In the genomic region with DNA sequence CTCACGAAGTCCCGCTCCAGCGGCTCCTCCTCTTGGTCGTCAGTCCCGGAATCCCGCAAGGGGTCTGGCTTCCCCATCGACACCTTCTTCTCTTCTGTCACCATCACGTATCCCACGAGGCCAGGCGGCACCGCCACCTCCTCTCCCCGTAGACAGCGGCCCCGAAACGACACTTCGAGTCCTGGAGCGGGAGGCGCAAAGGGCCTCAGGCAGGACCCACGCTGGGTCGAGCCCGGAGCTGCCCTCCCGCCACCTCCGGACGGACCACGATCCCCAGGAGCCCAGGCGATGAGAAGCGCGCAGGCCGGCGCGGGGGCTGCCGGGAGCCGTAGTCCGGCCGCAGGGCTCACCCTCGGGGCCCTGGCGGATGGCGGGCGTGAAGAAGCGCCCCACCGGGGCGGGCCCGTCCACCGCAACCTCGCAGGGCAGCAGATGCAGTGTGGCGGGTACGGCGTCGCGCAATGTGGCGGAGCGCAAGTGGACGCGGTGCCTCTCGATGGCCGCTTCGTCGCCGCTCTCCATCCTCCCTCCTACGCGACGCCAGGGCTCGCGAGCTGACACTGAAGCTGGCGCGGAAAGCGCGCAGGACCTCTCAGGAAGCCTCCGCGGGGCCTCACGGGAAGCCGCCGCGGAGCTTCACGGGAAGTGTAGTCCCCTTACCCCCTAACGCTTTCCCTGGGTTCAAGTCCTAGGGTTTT, we compare ENCODE assay signal across 1 cellular context.
TF ChIP-seq lines count a peak whose summit lies in the region.

A gene (minus strand): TSS at position 562 of the 698 bp plus-strand sequence. CDS start 40 bp downstream, at position 522.

TF ChIP-seq in WTC11, 78 proteins besides CTCF, POLR2A, EP300 and RAD21 (continued from another document):
- TF ChIP-seq, protein P1, sequence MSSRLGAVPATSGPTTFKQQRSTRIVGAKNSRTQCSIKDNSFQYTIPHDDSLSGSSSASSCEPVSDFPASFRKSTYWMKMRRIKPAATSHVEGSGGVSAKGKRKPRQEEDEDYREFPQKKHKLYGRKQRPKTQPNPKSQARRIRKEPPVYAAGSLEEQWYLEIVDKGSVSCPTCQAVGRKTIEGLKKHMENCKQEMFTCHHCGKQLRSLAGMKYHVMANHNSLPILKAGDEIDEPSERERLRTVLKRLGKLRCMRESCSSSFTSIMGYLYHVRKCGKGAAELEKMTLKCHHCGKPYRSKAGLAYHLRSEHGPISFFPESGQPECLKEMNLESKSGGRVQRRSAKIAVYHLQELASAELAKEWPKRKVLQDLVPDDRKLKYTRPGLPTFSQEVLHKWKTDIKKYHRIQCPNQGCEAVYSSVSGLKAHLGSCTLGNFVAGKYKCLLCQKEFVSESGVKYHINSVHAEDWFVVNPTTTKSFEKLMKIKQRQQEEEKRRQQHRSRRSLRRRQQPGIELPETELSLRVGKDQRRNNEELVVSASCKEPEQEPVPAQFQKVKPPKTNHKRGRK (CRISPR knock-in tag; IDR thresholded peaks at IDR 0.05; ENCODE audit: borderline replicate concordance): no peak
- TF ChIP-seq ESRRA (CRISPR knock-in tag; IDR thresholded peaks at IDR 0.05; ENCODE audit: borderline replicate concordance): no peak; the same call in 1 of the 2 replicates
- 0 out of 2 replicates have a peak, but pooled peaks have one; percentile 44 for TF ChIP-seq TP53 (CRISPR knock-in tag; IDR thresholded peaks at IDR 0.05)
- TF ChIP-seq, protein P2, sequence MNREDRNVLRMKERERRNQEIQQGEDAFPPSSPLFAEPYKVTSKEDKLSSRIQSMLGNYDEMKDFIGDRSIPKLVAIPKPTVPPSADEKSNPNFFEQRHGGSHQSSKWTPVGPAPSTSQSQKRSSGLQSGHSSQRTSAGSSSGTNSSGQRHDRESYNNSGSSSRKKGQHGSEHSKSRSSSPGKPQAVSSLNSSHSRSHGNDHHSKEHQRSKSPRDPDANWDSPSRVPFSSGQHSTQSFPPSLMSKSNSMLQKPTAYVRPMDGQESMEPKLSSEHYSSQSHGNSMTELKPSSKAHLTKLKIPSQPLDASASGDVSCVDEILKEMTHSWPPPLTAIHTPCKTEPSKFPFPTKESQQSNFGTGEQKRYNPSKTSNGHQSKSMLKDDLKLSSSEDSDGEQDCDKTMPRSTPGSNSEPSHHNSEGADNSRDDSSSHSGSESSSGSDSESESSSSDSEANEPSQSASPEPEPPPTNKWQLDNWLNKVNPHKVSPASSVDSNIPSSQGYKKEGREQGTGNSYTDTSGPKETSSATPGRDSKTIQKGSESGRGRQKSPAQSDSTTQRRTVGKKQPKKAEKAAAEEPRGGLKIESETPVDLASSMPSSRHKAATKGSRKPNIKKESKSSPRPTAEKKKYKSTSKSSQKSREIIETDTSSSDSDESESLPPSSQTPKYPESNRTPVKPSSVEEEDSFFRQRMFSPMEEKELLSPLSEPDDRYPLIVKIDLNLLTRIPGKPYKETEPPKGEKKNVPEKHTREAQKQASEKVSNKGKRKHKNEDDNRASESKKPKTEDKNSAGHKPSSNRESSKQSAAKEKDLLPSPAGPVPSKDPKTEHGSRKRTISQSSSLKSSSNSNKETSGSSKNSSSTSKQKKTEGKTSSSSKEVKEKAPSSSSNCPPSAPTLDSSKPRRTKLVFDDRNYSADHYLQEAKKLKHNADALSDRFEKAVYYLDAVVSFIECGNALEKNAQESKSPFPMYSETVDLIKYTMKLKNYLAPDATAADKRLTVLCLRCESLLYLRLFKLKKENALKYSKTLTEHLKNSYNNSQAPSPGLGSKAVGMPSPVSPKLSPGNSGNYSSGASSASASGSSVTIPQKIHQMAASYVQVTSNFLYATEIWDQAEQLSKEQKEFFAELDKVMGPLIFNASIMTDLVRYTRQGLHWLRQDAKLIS (CRISPR knock-in tag; IDR thresholded peaks at IDR 0.05; ENCODE audit: borderline replicate concordance): no peak
- TF ChIP-seq RORB (CRISPR knock-in tag; IDR thresholded peaks at IDR 0.05): no peak
- TF ChIP-seq IRF2 (CRISPR knock-in tag; IDR thresholded peaks at IDR 0.05; ENCODE audit: borderline replicate concordance, low read depth): no peak
- TF ChIP-seq, protein P3, sequence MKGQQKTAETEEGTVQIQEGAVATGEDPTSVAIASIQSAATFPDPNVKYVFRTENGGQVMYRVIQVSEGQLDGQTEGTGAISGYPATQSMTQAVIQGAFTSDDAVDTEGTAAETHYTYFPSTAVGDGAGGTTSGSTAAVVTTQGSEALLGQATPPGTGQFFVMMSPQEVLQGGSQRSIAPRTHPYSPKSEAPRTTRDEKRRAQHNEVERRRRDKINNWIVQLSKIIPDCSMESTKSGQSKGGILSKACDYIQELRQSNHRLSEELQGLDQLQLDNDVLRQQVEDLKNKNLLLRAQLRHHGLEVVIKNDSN (CRISPR knock-in tag; IDR thresholded peaks at IDR 0.05): peak; percentile 51
- TF ChIP-seq, protein P4, sequence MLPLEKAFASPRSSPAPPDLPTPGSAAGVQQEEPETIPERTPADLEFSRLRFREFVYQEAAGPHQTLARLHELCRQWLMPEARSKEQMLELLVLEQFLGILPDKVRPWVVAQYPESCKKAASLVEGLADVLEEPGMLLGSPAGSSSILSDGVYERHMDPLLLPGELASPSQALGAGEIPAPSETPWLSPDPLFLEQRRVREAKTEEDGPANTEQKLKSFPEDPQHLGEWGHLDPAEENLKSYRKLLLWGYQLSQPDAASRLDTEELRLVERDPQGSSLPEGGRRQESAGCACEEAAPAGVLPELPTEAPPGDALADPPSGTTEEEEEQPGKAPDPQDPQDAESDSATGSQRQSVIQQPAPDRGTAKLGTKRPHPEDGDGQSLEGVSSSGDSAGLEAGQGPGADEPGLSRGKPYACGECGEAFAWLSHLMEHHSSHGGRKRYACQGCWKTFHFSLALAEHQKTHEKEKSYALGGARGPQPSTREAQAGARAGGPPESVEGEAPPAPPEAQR (CRISPR knock-in tag; IDR thresholded peaks at IDR 0.05): no peak
- no peak for TF ChIP-seq ZNF416 (CRISPR knock-in tag; IDR thresholded peaks at IDR 0.05)
- TF ChIP-seq CREM (CRISPR knock-in tag; IDR thresholded peaks at IDR 0.05): peak; percentile 70
- TF ChIP-seq, protein P5, sequence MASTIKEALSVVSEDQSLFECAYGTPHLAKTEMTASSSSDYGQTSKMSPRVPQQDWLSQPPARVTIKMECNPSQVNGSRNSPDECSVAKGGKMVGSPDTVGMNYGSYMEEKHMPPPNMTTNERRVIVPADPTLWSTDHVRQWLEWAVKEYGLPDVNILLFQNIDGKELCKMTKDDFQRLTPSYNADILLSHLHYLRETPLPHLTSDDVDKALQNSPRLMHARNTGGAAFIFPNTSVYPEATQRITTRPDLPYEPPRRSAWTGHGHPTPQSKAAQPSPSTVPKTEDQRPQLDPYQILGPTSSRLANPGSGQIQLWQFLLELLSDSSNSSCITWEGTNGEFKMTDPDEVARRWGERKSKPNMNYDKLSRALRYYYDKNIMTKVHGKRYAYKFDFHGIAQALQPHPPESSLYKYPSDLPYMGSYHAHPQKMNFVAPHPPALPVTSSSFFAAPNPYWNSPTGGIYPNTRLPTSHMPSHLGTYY (CRISPR knock-in tag; IDR thresholded peaks at IDR 0.05): no peak
- TF ChIP-seq ZNF121 (CRISPR knock-in tag; IDR thresholded peaks at IDR 0.05): no peak
- no peak for TF ChIP-seq ZNF219 (CRISPR knock-in tag; IDR thresholded peaks at IDR 0.05; ENCODE audit: borderline replicate concordance)
- TF ChIP-seq MYBL2 (CRISPR knock-in tag; IDR thresholded peaks at IDR 0.05): peak; percentile 61
- TF ChIP-seq GTF2I (CRISPR knock-in tag; conservative IDR thresholded peaks at IDR 0.05): no peak
- TF ChIP-seq, protein P6, sequence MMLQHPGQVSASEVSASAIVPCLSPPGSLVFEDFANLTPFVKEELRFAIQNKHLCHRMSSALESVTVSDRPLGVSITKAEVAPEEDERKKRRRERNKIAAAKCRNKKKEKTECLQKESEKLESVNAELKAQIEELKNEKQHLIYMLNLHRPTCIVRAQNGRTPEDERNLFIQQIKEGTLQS (CRISPR knock-in tag; conservative IDR thresholded peaks at IDR 0.05): no peak
- TF ChIP-seq, protein P7, sequence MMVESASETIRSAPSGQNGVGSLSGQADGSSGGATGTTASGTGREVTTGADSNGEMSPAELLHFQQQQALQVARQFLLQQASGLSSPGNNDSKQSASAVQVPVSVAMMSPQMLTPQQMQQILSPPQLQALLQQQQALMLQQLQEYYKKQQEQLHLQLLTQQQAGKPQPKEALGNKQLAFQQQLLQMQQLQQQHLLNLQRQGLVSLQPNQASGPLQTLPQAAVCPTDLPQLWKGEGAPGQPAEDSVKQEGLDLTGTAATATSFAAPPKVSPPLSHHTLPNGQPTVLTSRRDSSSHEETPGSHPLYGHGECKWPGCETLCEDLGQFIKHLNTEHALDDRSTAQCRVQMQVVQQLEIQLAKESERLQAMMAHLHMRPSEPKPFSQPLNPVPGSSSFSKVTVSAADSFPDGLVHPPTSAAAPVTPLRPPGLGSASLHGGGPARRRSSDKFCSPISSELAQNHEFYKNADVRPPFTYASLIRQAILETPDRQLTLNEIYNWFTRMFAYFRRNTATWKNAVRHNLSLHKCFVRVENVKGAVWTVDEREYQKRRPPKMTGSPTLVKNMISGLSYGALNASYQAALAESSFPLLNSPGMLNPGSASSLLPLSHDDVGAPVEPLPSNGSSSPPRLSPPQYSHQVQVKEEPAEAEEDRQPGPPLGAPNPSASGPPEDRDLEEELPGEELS (CRISPR knock-in tag; IDR thresholded peaks at IDR 0.05): peak; percentile 85; the same call in 1 of the 2 replicates
- no peak for TF ChIP-seq EMX1 (CRISPR knock-in tag; IDR thresholded peaks at IDR 0.05)
